ENCODE assay signal across 10 cellular contexts in genomic region chr16:8935989-8936388, GRCh38. TPM values are rescaled to one million over a fixed set of nuclear protein-coding genes. Genes with fewer than 3 reads are reported as not detected.
A peak's percentile ranks its signal among the peaks of the same experiment; 100 is the strongest.
DNase-seq lines count a peak whose midpoint lies in the region; ATAC-seq and TF ChIP-seq lines count a peak whose summit lies in the region.
"Had no signal": no experiment of that assay in that cellular context is flagged by ENCODE, and none has a peak within 500 bp of the region (broad histone marks: within the 10 kb centered on the region; RNA-seq: fewer than 3 reads in every experiment).

No MANE protein-coding gene starts in this region.

- no peak for ATAC-seq in CD4-positive, CD25-positive, alpha-beta regulatory T cell (ENCODE audit: low read depth in 2 of 2)
- ATAC-seq in GM19023 (IDR thresholded peaks at IDR 0.05; ENCODE audit: unreplicated experiment) (peak; percentile 25), HG03442 (IDR thresholded peaks at IDR 0.05; ENCODE audit: unreplicated experiment) (peak; percentile 13)

- H3K4me3 ChIP-seq in CD4-positive, CD25-positive, alpha-beta regulatory T cell (ENCODE audit: low read depth, low read length), result no peak overlapping the region

- no peaks in the 10 kb centered on the region for H3K36me3 ChIP-seq in CD4-positive, CD25-positive, alpha-beta regulatory T cell (ENCODE audit: control insufficient read depth, insufficient read depth, low read length)

- no peaks in the 10 kb centered on the region for H3K9me3 Mint-ChIP-seq in CD4-positive, CD25-positive, alpha-beta regulatory T cell
- H3K9me3 Mint-ChIP-seq in endothelial cell (ENCODE audit: unreplicated experiment), result no peaks in the 10 kb centered on the region
- H3K9me3 Mint-ChIP-seq: T-cell had no signal

- H3K4me1 ChIP-seq in CD4-positive, CD25-positive, alpha-beta regulatory T cell (ENCODE audit: control insufficient read depth, insufficient read depth, low read length, poor library complexity, severe bottlenecking), result peaks cover 58% of the 10 kb centered on the region

- H3K27ac ChIP-seq in CD4-positive, CD25-positive, alpha-beta regulatory T cell (ENCODE audit: insufficient read depth, low read length, poor library complexity, severe bottlenecking), result no peak overlapping the region

- TF ChIP-seq CTCF in endothelial cell (IDR thresholded peaks at IDR 0.05; ENCODE audit: unreplicated experiment), result peak; percentile 24

- no peak for DNase-seq in CD4-positive, CD25-positive, alpha-beta regulatory T cell
- peak; percentile 35 for DNase-seq in endothelial cell (ENCODE audit: low spot score)
- DNase-seq in kidney glomerular epithelial cell (lab: John Stamatoyannopoulos, UW), result no peak
- no peak for DNase-seq in activated CD4-positive, CD25-positive, alpha-beta regulatory T cell (lab: John Stamatoyannopoulos, UW)
- DNase-seq in NCI-H2196 (lab: John Stamatoyannopoulos, UW; ENCODE audit: unreplicated experiment), result no peak
- DNase-seq in mesenteric fat pad (ENCODE audit: low spot score), result no peak

- H3K27me3 ChIP-seq in CD4-positive, CD25-positive, alpha-beta regulatory T cell (ENCODE audit: control insufficient read depth, insufficient read depth, low read length), result no peaks in the 10 kb centered on the region

- no peaks in the 10 kb centered on the region for H3K27me3 Mint-ChIP-seq in CD4-positive, CD25-positive, alpha-beta regulatory T cell
- H3K27me3 Mint-ChIP-seq in endothelial cell (ENCODE audit: unreplicated experiment), result no peaks in the 10 kb centered on the region
- H3K27me3 Mint-ChIP-seq: T-cell had no signal

- peaks cover 4% of the 10 kb centered on the region for H3K36me3 Mint-ChIP-seq in CD4-positive, CD25-positive, alpha-beta regulatory T cell
- H3K36me3 Mint-ChIP-seq in endothelial cell (ENCODE audit: low read depth, unreplicated experiment), result no peaks in the 10 kb centered on the region
- H3K36me3 Mint-ChIP-seq: T-cell had no signal

- H3K27ac Mint-ChIP-seq in CD4-positive, CD25-positive, alpha-beta regulatory T cell, result peak overlapping the region in 2 of 3 donors; percentile 12 to 65
- H3K27ac Mint-ChIP-seq in endothelial cell (ENCODE audit: unreplicated experiment), result no peak overlapping the region

- no peaks in the 10 kb centered on the region for H3K9me3 ChIP-seq in CD4-positive, CD25-positive, alpha-beta regulatory T cell (ENCODE audit: control insufficient read depth in 2 of 2, low read length in 2 of 2)

- peaks cover 35 to 99% (median 76%) of the 10 kb centered on the region in 4 donors for H3K4me1 Mint-ChIP-seq in CD4-positive, CD25-positive, alpha-beta regulatory T cell
- H3K4me1 Mint-ChIP-seq in endothelial cell (ENCODE audit: unreplicated experiment), result peaks cover 12% of the 10 kb centered on the region

- peak overlapping the region in 3 of 4 donors; percentile 26 to 72 (median 42) for H3K4me3 Mint-ChIP-seq in CD4-positive, CD25-positive, alpha-beta regulatory T cell
- H3K4me3 Mint-ChIP-seq in endothelial cell (ENCODE audit: unreplicated experiment), result no peak overlapping the region

RNA-seq across cellular contexts. Expression of gene USP7, which starts 27.7 kb away (rescaled TPM):
- 296 TPM for total RNA-seq in CD4-positive, CD25-positive, alpha-beta regulatory T cell
- 1 to 10 TPM; 6.8 to 9.1 (median 7.0) TPM for polyA plus RNA-seq in CD4-positive, CD25-positive, alpha-beta regulatory T cell
- total RNA-seq in endothelial cell (ENCODE audit: unreplicated experiment) (122 TPM), mesenteric fat pad (95.5 TPM)

RNA-seq across cellular contexts. Expression of gene LITAFD, which starts 53.8 kb away (rescaled TPM):
- not detected for total RNA-seq in CD4-positive, CD25-positive, alpha-beta regulatory T cell
- polyA plus RNA-seq in CD4-positive, CD25-positive, alpha-beta regulatory T cell, result not detected
- not detected for total RNA-seq in endothelial cell (ENCODE audit: unreplicated experiment)
- not detected for total RNA-seq in mesenteric fat pad
- total RNA-seq: glomerular endothelial cell, T-cell had no signal

Comparison
In these comparisons a context has a peak if more than half of its experiments do, and no peak if none do; other contexts are left out.
1. ATAC-seq: peak in GM19023 (single experiment) and HG03442 (single experiment); none in CD4-positive, CD25-positive, alpha-beta regulatory T cell (0 of 2).